ENCODE assay signal across 17 cellular contexts in genomic region chr17:80971704-80972304, GRCh38. TPM values are rescaled to one million over a fixed set of nuclear protein-coding genes. Genes with fewer than 3 reads are reported as not detected.
DNase-seq lines count a peak whose midpoint lies in the region; ATAC-seq, FAIRE-seq and TF ChIP-seq lines count a peak whose summit lies in the region.
"Had no signal": no experiment of that assay in that cellular context is flagged by ENCODE, and none has a peak within 500 bp of the region (broad histone marks: within the 10 kb centered on the region; RNA-seq: fewer than 3 reads in every experiment).

No MANE protein-coding gene starts in this region.

- ATAC-seq in HepG2 (peak; percentile 1; the same call in 2 of the 3 replicates), right lobe of liver (no peak)
- ATAC-seq: K562 had no signal

- BruUV-seq in HepG2 (replicated peaks; lab: Mats Ljungman, UMichigan), result no TSS peak

- peak overlapping the region; percentile 97 for H2BK15ac ChIP-seq in neuronal stem cell (ENCODE audit: low read length)

- H3K4me3 ChIP-seq in HepG2 (replicated peaks in 1 of 3; ENCODE audit: insufficient read depth in 1 of 3, low read depth in 2 of 3, low read length in 3 of 3) (no peak overlapping the region; a peak in 1 of 6 replicates), right lobe of liver (no peak overlapping the region), neuronal stem cell (ENCODE audit: low read length in 2 of 2) (no peak overlapping the region)
- H3K4me3 ChIP-seq: K562 had no signal

- no peaks in the 10 kb centered on the region for H3K9me3 Mint-ChIP-seq in chondrocyte (ENCODE audit: low read depth)
- H3K9me3 Mint-ChIP-seq: CD4-positive, alpha-beta memory T cell had no signal

- no peak overlapping the region for H3K4me3 Mint-ChIP-seq in chondrocyte (ENCODE audit: unreplicated experiment)
- H3K4me3 Mint-ChIP-seq: CD4-positive, alpha-beta memory T cell had no signal

- intact Hi-C loops in HepG2 (cut with micrococcal nuclease; ENCODE audit: unreplicated experiment) (no loop called here), right lobe of liver (cut with DNase I) (no loop called here)

- H3K4ac ChIP-seq in neuronal stem cell (ENCODE audit: low read length), result no peak overlapping the region

- H3K36me3 ChIP-seq in HepG2 (replicated peaks in 1 of 2; ENCODE audit: control insufficient read depth in 1 of 2, insufficient read depth in 2 of 2, low read length in 2 of 2) (no peaks in the 10 kb centered on the region), right lobe of liver (no peaks in the 10 kb centered on the region), neuronal stem cell (replicated peaks in 1 of 2; ENCODE audit: control insufficient read depth in 2 of 2, insufficient read depth in 2 of 2, low read length in 2 of 2) (no peaks in the 10 kb centered on the region)

- CTCF ChIA-PET in HepG2 (lab: Yijun Ruan, JAX; ENCODE audit: low intra/inter-chr PET ratio, low total read pairs), result no interaction called here

- TF ChIP-seq EP300 in HepG2 (IDR thresholded peaks at IDR 0.05; ENCODE audit: low read depth in 2 of 2, low read length in 2 of 2), result no peak
- TF ChIP-seq EP300 in HepG2 (CRISPR knock-in tag; IDR thresholded peaks at IDR 0.05; ENCODE audit: borderline replicate concordance), result no peak

- peaks cover 38% of the 10 kb centered on the region for H3K4me1 ChIP-seq in HepG2 (ENCODE audit: insufficient read depth, low read length)
- no peaks in the 10 kb centered on the region for H3K4me1 ChIP-seq in right lobe of liver
- peaks cover 12 to 13% of the 10 kb centered on the region in 2 donors for H3K4me1 ChIP-seq in neuronal stem cell (ENCODE audit: control insufficient read depth in 2 of 2, insufficient read depth in 1 of 2, low read depth in 1 of 2, low read length in 2 of 2)

- H3K9me3 ChIP-seq in HepG2 (ENCODE audit: low read length) (no peaks in the 10 kb centered on the region), right lobe of liver (no peaks in the 10 kb centered on the region), neuronal stem cell (replicated peaks in 1 of 2; ENCODE audit: control insufficient read depth in 2 of 2, insufficient read depth in 1 of 2, low read depth in 1 of 2, low read length in 2 of 2) (no peaks in the 10 kb centered on the region)

- no peak overlapping the region for H2BK12ac ChIP-seq in neuronal stem cell (ENCODE audit: low read length)

- DNase-seq in HepG2 (ENCODE audit: low spot score), result no peak
- DNase-seq in right lobe of liver, result no peak
- DNase-seq in chondrocyte (ENCODE audit: low spot score), result peak; percentile 86
- DNase-seq in neuronal stem cell (ENCODE audit: low spot score), result no peak
- DNase-seq in MV-4-11 (lab: John Stamatoyannopoulos, UW), result no peak
- no peak for DNase-seq in SHP77 (lab: John Stamatoyannopoulos, UW)
- DNase-seq in NCI-H446 treated with DMSO at 0.1 percent for 48 hours (lab: John Stamatoyannopoulos, UW), result no peak
- DNase-seq: 8988T; AML-193; CD4-positive, alpha-beta memory T cell; DMS153; GF-D8; HCEC 1CT had no signal

- no peak for TF ChIP-seq CTCF in HepG2 (CRISPR knock-in tag; IDR thresholded peaks at IDR 0.05)
- no peak for TF ChIP-seq CTCF in right lobe of liver (IDR thresholded peaks at IDR 0.05)
- no peak for TF ChIP-seq CTCF in chondrocyte (IDR thresholded peaks at IDR 0.05)

- H3K4me2 ChIP-seq in HepG2 (ENCODE audit: low read depth, low read length), result no peak overlapping the region
- H3K4me2 ChIP-seq in neuronal stem cell (ENCODE audit: insufficient read depth, low read length, poor library complexity, severe bottlenecking), result no peak overlapping the region

- in situ Hi-C loops in HepG2 (cut with HindIII; ENCODE audit: extremely low pct_ligation_motif_present, low pct_unique_long_range_greater_than_20kb), result no loop called here

- no peak for FAIRE-seq in HepG2 (lab: Jason Lieb, UNC)
- FAIRE-seq: D721Med, HTR-8/SVneo, K562 had no signal

- peaks cover 22% of the 10 kb centered on the region for H3K4me1 Mint-ChIP-seq in chondrocyte (ENCODE audit: low read depth)

- 54% methylated on average over 7 of the region's 13 CpGs for WGBS in HepG2 (ENCODE audit: low lambda C conversion rate)
- no CpG with 5 or more reads among the region's 13 CpGs for WGBS in right lobe of liver (ENCODE audit: insufficient coverage, low coverage, low lambda C conversion rate, missing lambda C conversion rate)
- no CpG with 5 or more reads among the region's 13 CpGs for WGBS in neuronal stem cell (ENCODE audit: extremely low coverage in 2 of 2, insufficient read length in 2 of 2, insufficient replicate concordance in 1 of 2), 2 donors

- H3K36me3 Mint-ChIP-seq in chondrocyte (ENCODE audit: low read depth), result no peaks in the 10 kb centered on the region
- H3K36me3 Mint-ChIP-seq: CD4-positive, alpha-beta memory T cell had no signal

- no peak overlapping the region for H3K9ac ChIP-seq in HepG2 (ENCODE audit: insufficient read depth, low read depth, low read length)
- H3K9ac ChIP-seq in neuronal stem cell (ENCODE audit: low read depth, low read length, poor library complexity), result no peak overlapping the region

- H2BK120ac ChIP-seq in neuronal stem cell (ENCODE audit: low read depth, low read length), result no peak overlapping the region

- POLR2A ChIA-PET in HepG2 (lab: Yijun Ruan, JAX), result interaction anchor here (1.6 kb wide), 1 partner anchor 545 kb away, joined by 4 read pairs; no protein-coding TSS in a partner anchor

- peak overlapping the region; percentile 64 for H4K91ac ChIP-seq in neuronal stem cell (ENCODE audit: low read depth, low read length, poor library complexity)

- no peak for TF ChIP-seq RAD21 in HepG2 (CRISPR knock-in tag; IDR thresholded peaks at IDR 0.05)

- peak overlapping the region; percentile 83 for H3K23ac ChIP-seq in neuronal stem cell (ENCODE audit: low read depth, low read length, poor library complexity)

- peak overlapping the region; percentile 65 for H4K8ac ChIP-seq in neuronal stem cell (ENCODE audit: low read depth, low read length)

- H3K79me2 ChIP-seq in HepG2 (ENCODE audit: insufficient read depth, low read length), result no peaks in the 10 kb centered on the region

- H3K27me3 Mint-ChIP-seq in chondrocyte (ENCODE audit: low read depth), result no peaks in the 10 kb centered on the region

- TF ChIP-seq POLR2A in HepG2 (IDR thresholded peaks at IDR 0.05; ENCODE audit: insufficient read depth in 1 of 2, low read depth in 2 of 2, low read length in 2 of 2) (no peak), right lobe of liver (IDR thresholded peaks at IDR 0.05) (no peak)

- no peak overlapping the region for H3K27ac ChIP-seq in HepG2 (ENCODE audit: extremely low read length, insufficient read depth, low read length)
- H3K27ac ChIP-seq in right lobe of liver, result no peak overlapping the region
- no peak overlapping the region for H3K27ac ChIP-seq in neuronal stem cell (replicated peaks; ENCODE audit: low read length)
- H3K27ac ChIP-seq: C4-2B had no signal

- peak overlapping the region; percentile 38 for H3K18ac ChIP-seq in neuronal stem cell (ENCODE audit: low read length)

- peak overlapping the region; percentile 54 for H2BK5ac ChIP-seq in neuronal stem cell (ENCODE audit: low read length)

- H3K27me3 ChIP-seq in HepG2 (ENCODE audit: control insufficient read depth in 1 of 2, insufficient read depth in 2 of 2, low read length in 2 of 2) (peaks cover 6 to 37% of the 10 kb centered on the region in 2 experiments; a peak in 4 of 5 replicates), right lobe of liver (no peaks in the 10 kb centered on the region), neuronal stem cell (ENCODE audit: control insufficient read depth in 3 of 3, insufficient read depth in 3 of 3, low read depth in 1 of 3, low read length in 3 of 3) (no peaks in the 10 kb centered on the region)

- H3K79me1 ChIP-seq in neuronal stem cell (ENCODE audit: low read depth, low read length), result peaks cover 3% of the 10 kb centered on the region

- H2AK5ac ChIP-seq in neuronal stem cell (ENCODE audit: low read depth, low read length), result peak overlapping the region; percentile 99

- H2AFZ ChIP-seq in HepG2 (ENCODE audit: low read length) (no peak overlapping the region), neuronal stem cell (ENCODE audit: low read length) (no peak overlapping the region)

- H4K20me1 ChIP-seq in HepG2 (ENCODE audit: insufficient read depth, low read length), result no peaks in the 10 kb centered on the region

- H3K27ac Mint-ChIP-seq in chondrocyte (ENCODE audit: unreplicated experiment), result no peak overlapping the region
- H3K27ac Mint-ChIP-seq: CD4-positive, alpha-beta memory T cell had no signal

- peak overlapping the region; percentile 63 for H3K14ac ChIP-seq in neuronal stem cell (ENCODE audit: low read length)

RNA-seq across cellular contexts. Expression of gene CHMP6, which starts 19.8 kb away (rescaled TPM):
- total RNA-seq in HepG2 (2016; rRNA removed; fragmentation: Illumina TruSeq; extraction: Trizol) (24.2 and 24.6 TPM in 2 replicates), right lobe of liver (10 to 100 TPM; 13.4 to 27.8 (median 15.6) TPM), chondrocyte (27.6 to 33.0 TPM (median 28.4 TPM) in 3 replicates)
- 5.9 and 6.6 TPM in 2 replicates for total RNA-seq in HepG2 (2016; cell fraction: cytosol; rRNA removed; fragmentation: Illumina TruSeq; extraction: Trizol; ENCODE audit: low read depth)
- total RNA-seq in HepG2 (2016; cell fraction: insoluble cytoplasmic fraction; rRNA removed; fragmentation: Illumina TruSeq; extraction: Trizol), result 24.5 and 25.5 TPM in 2 replicates
- total RNA-seq in HepG2 (2016; cell fraction: membrane; rRNA removed; fragmentation: Illumina TruSeq; extraction: Trizol), result 14.7 and 15.5 TPM in 2 replicates
- total RNA-seq in HepG2 (2016; cell fraction: nucleus; rRNA removed; fragmentation: Illumina TruSeq; extraction: Trizol), result 12.8 and 13.9 TPM in 2 replicates
- 11.1 and 17.7 TPM in 2 replicates for polyA plus RNA-seq in HepG2 (2011; rRNA removed)
- polyA plus RNA-seq in HepG2 (2011; cell fraction: cytosol; rRNA removed), result 14.2 and 21.6 TPM in 2 replicates
- polyA plus RNA-seq in HepG2 (2011; cell fraction: nucleus; rRNA removed), result 31.7 and 32.3 TPM in 2 replicates
- 10.1 and 14.6 TPM in 2 replicates for polyA plus RNA-seq in HepG2 (2012)
- 8.4 and 9.7 TPM in 2 replicates for polyA plus RNA-seq in HepG2 (2016; cell fraction: cytosol; fragmentation: Illumina TruSeq; extraction: Trizol; ENCODE audit: low read depth)
- polyA plus RNA-seq in HepG2 (2016; cell fraction: insoluble cytoplasmic fraction; fragmentation: Illumina TruSeq; extraction: Trizol; ENCODE audit: low read depth), result 42.4 and 45.1 TPM in 2 replicates
- polyA plus RNA-seq in HepG2 (2016; cell fraction: membrane; fragmentation: Illumina TruSeq; extraction: Trizol; ENCODE audit: low read depth), result 14.8 and 17.6 TPM in 2 replicates
- 34.7 and 37.8 TPM in 2 replicates for polyA plus RNA-seq in HepG2 (2016; cell fraction: nucleus; fragmentation: Illumina TruSeq; extraction: Trizol; ENCODE audit: insufficient read depth, low read depth)
- polyA minus RNA-seq in HepG2 (2011; rRNA and poly(A)+ RNA removed; ENCODE audit: low replicate concordance), result 6.7 and 18.8 TPM in 2 replicates
- polyA minus RNA-seq in HepG2 (2011; cell fraction: cytosol; rRNA and poly(A)+ RNA removed), result 8.2 and 11.1 TPM in 2 replicates
- 20.0 and 22.4 TPM in 2 replicates for polyA minus RNA-seq in HepG2 (2011; cell fraction: nucleus; rRNA and poly(A)+ RNA removed)
- polyA plus RNA-seq in neuronal stem cell (2013, experiment 1 of 2), result 14.3 TPM
- polyA plus RNA-seq in neuronal stem cell (2013, experiment 2 of 2), result 13.1 TPM
